ENCODE assay signal across 7 cellular contexts in genomic region chr2:175003875-175004729, GRCh38. TPM values are rescaled to one million over a fixed set of nuclear protein-coding genes. Genes with fewer than 3 reads are reported as not detected.
DNase-seq lines count a peak whose midpoint lies in the region; ATAC-seq lines count a peak whose summit lies in the region.

No MANE protein-coding gene starts in this region.

- POLR2A ChIA-PET in activated CD4-positive, alpha-beta memory T cell treated with anti-CD3 and anti-CD28 coated beads, Interleukin-2, amount 10 ng/mL, durations not matched to agents 7 days and 5 days (lab: Charles Lee) = interaction anchor here (0.6 kb wide), 1 partner anchor 309 kb away, joined by 5 read pairs; no protein-coding TSS in a partner anchor

- H3K9me3 Mint-ChIP-seq in activated CD4-positive, alpha-beta memory T cell treated with anti-CD3 and anti-CD28 coated beads, Interleukin-2, amount 10 ng/mL, durations not matched to agents 7 days and 5 days = no peaks in the 10 kb centered on the region
- no peaks in the 10 kb centered on the region for H3K9me3 Mint-ChIP-seq in stimulated activated naive B cell treated with anti-CD40 and anti-IgM and Interleukin-4, amounts not matched to agents 10 μg/mL and 1 μg/mL and 100 μg/mL, for 72 hours

- CTCF ChIA-PET in activated CD4-positive, alpha-beta memory T cell treated with anti-CD3 and anti-CD28 coated beads, Interleukin-2, amount 10 ng/mL, durations not matched to agents 7 days and 5 days (lab: Charles Lee) = interaction anchor here (1.6 kb wide), 1 partner anchor 304 kb away, joined by 5 read pairs; no protein-coding TSS in a partner anchor

- no peaks in the 10 kb centered on the region for H3K36me3 ChIP-seq in iPS-18a (ENCODE audit: control insufficient read depth, low read depth, low read length)

- H3K4me1 ChIP-seq in iPS-18a (ENCODE audit: control insufficient read depth, low read depth, low read length) = peaks cover 53% of the 10 kb centered on the region

- no peaks in the 10 kb centered on the region for H3K27me3 ChIP-seq in iPS-18a (ENCODE audit: control insufficient read depth, insufficient read depth, low read length)

- H3K27me3 Mint-ChIP-seq in activated CD4-positive, alpha-beta memory T cell treated with anti-CD3 and anti-CD28 coated beads, Interleukin-2, amount 10 ng/mL, durations not matched to agents 7 days and 5 days = peaks cover 56% of the 10 kb centered on the region
- peaks cover 32 to 56% of the 10 kb centered on the region in 2 donors for H3K27me3 Mint-ChIP-seq in stimulated activated naive B cell treated with anti-CD40 and anti-IgM and Interleukin-4, amounts not matched to agents 10 μg/mL and 1 μg/mL and 100 μg/mL, for 72 hours

- no peaks in the 10 kb centered on the region for H3K9me3 ChIP-seq in iPS-18a (ENCODE audit: control insufficient read depth, low read depth, low read length)

- H3K4me3 ChIP-seq in iPS-18a (ENCODE audit: low read length) = peak overlapping the region; percentile 93

- DNase-seq in G401 (ENCODE audit: low spot score) (peak; percentile 32), DMS114 treated with DMSO at 0.1 percent for 48 hours (lab: John Stamatoyannopoulos, UW; ENCODE audit: unreplicated experiment) (no peak), cerebellum (ENCODE audit: low spot score) (no peak)
- DNase-seq in activated CD4-positive, alpha-beta memory T cell treated with anti-CD3 and anti-CD28 coated beads, Interleukin-2, amount 10 ng/mL, durations not matched to agents 7 days and 5 days = no peak
- DNase-seq in stimulated activated naive B cell treated with anti-CD40 and anti-IgM and Interleukin-4, amounts not matched to agents 10 μg/mL and 1 μg/mL and 100 μg/mL, for 72 hours = no peak

- peak overlapping the region; percentile 77 for H3K4me3 Mint-ChIP-seq in activated CD4-positive, alpha-beta memory T cell treated with anti-CD3 and anti-CD28 coated beads, Interleukin-2, amount 10 ng/mL, durations not matched to agents 7 days and 5 days
- H3K4me3 Mint-ChIP-seq in stimulated activated naive B cell treated with anti-CD40 and anti-IgM and Interleukin-4, amounts not matched to agents 10 μg/mL and 1 μg/mL and 100 μg/mL, for 72 hours = peak overlapping the region; percentile 71 to 76

- H3K36me3 Mint-ChIP-seq in activated CD4-positive, alpha-beta memory T cell treated with anti-CD3 and anti-CD28 coated beads, Interleukin-2, amount 10 ng/mL, durations not matched to agents 7 days and 5 days (ENCODE audit: low read depth) = no peaks in the 10 kb centered on the region
- no peaks in the 10 kb centered on the region for H3K36me3 Mint-ChIP-seq in stimulated activated naive B cell treated with anti-CD40 and anti-IgM and Interleukin-4, amounts not matched to agents 10 μg/mL and 1 μg/mL and 100 μg/mL, for 72 hours

- H3K27ac Mint-ChIP-seq in activated CD4-positive, alpha-beta memory T cell treated with anti-CD3 and anti-CD28 coated beads, Interleukin-2, amount 10 ng/mL, durations not matched to agents 7 days and 5 days = no peak overlapping the region
- H3K27ac Mint-ChIP-seq in stimulated activated naive B cell treated with anti-CD40 and anti-IgM and Interleukin-4, amounts not matched to agents 10 μg/mL and 1 μg/mL and 100 μg/mL, for 72 hours = no peak overlapping the region

- H3K27ac ChIP-seq in iPS-18a (ENCODE audit: low read length) = peak overlapping the region; percentile 56

- peak; percentile 13 for ATAC-seq in HG03520 (IDR thresholded peaks at IDR 0.05; ENCODE audit: unreplicated experiment)
- ATAC-seq in stimulated activated naive B cell treated with anti-CD40 and anti-IgM and Interleukin-4, amounts not matched to agents 10 μg/mL and 1 μg/mL and 100 μg/mL, for 72 hours (replicated peaks) = peak in 1 of 2 donors; percentile 9

- H3K4me1 Mint-ChIP-seq in activated CD4-positive, alpha-beta memory T cell treated with anti-CD3 and anti-CD28 coated beads, Interleukin-2, amount 10 ng/mL, durations not matched to agents 7 days and 5 days = peaks cover 8% of the 10 kb centered on the region
- H3K4me1 Mint-ChIP-seq in stimulated activated naive B cell treated with anti-CD40 and anti-IgM and Interleukin-4, amounts not matched to agents 10 μg/mL and 1 μg/mL and 100 μg/mL, for 72 hours = peaks cover 0 to 8% of the 10 kb centered on the region in 2 donors

- H3K9ac ChIP-seq in iPS-18a (ENCODE audit: low read length) = peak overlapping the region; percentile 80

- in situ Hi-C loops in G401 (cut with HindIII; ENCODE audit: low sequenced_read_pairs) = no loop called here

RNA-seq across cellular contexts. Expression of gene CHN1, which starts 1.1 kb away (rescaled TPM):
- 0.34 TPM in 1 of 2 replicates, not detected in the other for total RNA-seq in G401 (2014; rRNA removed; shearing (Covaris generic))
- 1 to 10 TPM in 1 of 2 experiments, under 1 TPM in 1; 0.68 to 1.5 TPM for total RNA-seq in activated CD4-positive, alpha-beta memory T cell treated with anti-CD3 and anti-CD28 coated beads, Interleukin-2, amount 10 ng/mL, durations not matched to agents 7 days and 5 days
- 37.3 TPM for total RNA-seq in cerebellum

Comparison
In these comparisons a context has a peak if more than half of its experiments do, and no peak if none do; other contexts are left out.
1. RNA of gene CHN1, which starts 1.1 kb away (total RNA-seq): 37.3 TPM in cerebellum (single experiment); 0.68 to 1.5 TPM in activated CD4-positive, alpha-beta memory T cell treated with anti-CD3 and anti-CD28 coated beads, Interleukin-2, amount 10 ng/mL, durations not matched to agents 7 days and 5 days and 0.34 TPM in G401; every median in the first group is over 10 times any median in the second.